In the genomic region with DNA sequence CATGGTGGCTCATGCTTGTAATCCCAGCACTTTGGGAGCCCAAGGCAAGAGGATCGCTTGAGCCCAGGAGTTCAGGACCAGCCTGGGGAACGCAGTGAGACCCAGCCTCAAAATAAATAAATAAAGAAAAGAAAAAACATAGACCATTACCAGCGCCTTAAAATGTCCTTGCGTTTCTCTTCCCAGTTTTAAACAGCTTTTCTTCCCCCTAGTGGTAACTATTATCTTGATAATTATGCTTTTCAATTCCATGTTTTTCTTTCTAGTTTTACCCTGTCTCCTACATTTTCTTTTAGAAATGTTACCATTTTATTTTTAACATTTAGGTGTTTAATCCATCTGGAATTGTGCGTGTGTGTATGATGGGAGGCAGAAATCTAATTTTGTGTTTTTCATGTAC, we compare ENCODE assay signal across 16 cellular contexts. TPM values are rescaled to one million over a fixed set of nuclear protein-coding genes. Genes with fewer than 3 reads are reported as not detected.
DNase-seq lines count a peak whose midpoint lies in the region; FAIRE-seq and TF ChIP-seq lines count a peak whose summit lies in the region.
"Had no signal": no experiment of that assay in that cellular context is flagged by ENCODE, and none has a peak within 500 bp of the region (broad histone marks: within the 10 kb centered on the region; RNA-seq: fewer than 3 reads in every experiment).

No MANE protein-coding gene starts in this region.

- TF ChIP-seq CTCF in AG09319 (IDR thresholded peaks at IDR 0.05; ENCODE audit: low read depth, low read length) = peak; percentile 19; the same call in 1 of the 2 replicates
- TF ChIP-seq CTCF in VCaP (conservative IDR thresholded peaks at IDR 0.05) = peak; percentile 62
- no peak for TF ChIP-seq CTCF in kidney (IDR thresholded peaks at IDR 0.05; ENCODE audit: borderline replicate concordance, extremely low read depth, insufficient read depth)

- H3K36me3 ChIP-seq in kidney (ENCODE audit: control insufficient read depth in 1 of 2, insufficient read depth in 2 of 2, low read length in 2 of 2) = no peaks in the 10 kb centered on the region
- H3K36me3 ChIP-seq: thyroid gland had no signal

- H3K4me3 ChIP-seq in kidney (ENCODE audit: low read length in 2 of 2) = no peak overlapping the region
- H3K4me3 ChIP-seq: thyroid gland had no signal

- intact Hi-C loops in kidney (cut with DNase I) = no loop called here

- peak; percentile 39 for FAIRE-seq in GM19239 (lab: Jason Lieb, UNC)
- FAIRE-seq in kidney (lab: Jason Lieb, UNC) = peak; percentile 15

- peaks cover 0 to 3% of the 10 kb centered on the region in 2 donors for H3K9me3 ChIP-seq in kidney (ENCODE audit: control insufficient read depth in 1 of 2, low read length in 2 of 2)
- H3K9me3 ChIP-seq: thyroid gland had no signal

- DNase-seq in AG09319 (ENCODE audit: extremely low read depth, low read depth) (no peak), GM19239 (ENCODE audit: insufficient read length, low spot score) (no peak), kidney (no peak), H4 (ENCODE audit: low spot score) (no peak), NK-92 (lab: John Stamatoyannopoulos, UW; ENCODE audit: unreplicated experiment) (no peak), DMS53 (lab: John Stamatoyannopoulos, UW) (no peak)
- no peak for DNase-seq in activated CD8-positive, alpha-beta memory T cell treated with anti-CD3 and anti-CD28 coated beads, Interleukin-2, amount 50 U/mL, for 4 hours
- DNase-seq: activated CD4-positive, alpha-beta T cell treated with anti-CD3 and anti-CD28 coated beads for 36 hours; DMS79; GOT3; islet precursor cell; NCI-H1092; thyroid gland had no signal

- H3K27ac ChIP-seq in VCaP (no peak overlapping the region), kidney (ENCODE audit: low read depth in 2 of 2, low read length in 2 of 2) (no peak overlapping the region)
- H3K27ac ChIP-seq: parathyroid adenoma, RWPE1, thyroid gland had no signal

- H3K4me1 ChIP-seq in kidney (ENCODE audit: control insufficient read depth in 1 of 2, insufficient read depth in 1 of 2, low read depth in 1 of 2, low read length in 2 of 2) = no peaks in the 10 kb centered on the region
- H3K4me1 ChIP-seq: parathyroid adenoma, thyroid gland had no signal

- H3K9ac ChIP-seq in kidney (ENCODE audit: low read length in 2 of 2) = no peak overlapping the region
- H3K9ac ChIP-seq: parathyroid adenoma had no signal

RNA-seq across cellular contexts. Expression of a gene that starts 24.4 kb away (rescaled TPM):
- total RNA-seq in kidney = 0.50 TPM
- polyA plus RNA-seq in kidney (ENCODE audit: insufficient read depth, low read depth, low replicate concordance) = not detected
- not detected in 2 replicates for total RNA-seq in H4 (2014; rRNA removed; shearing (Covaris generic))

RNA-seq across cellular contexts. Expression of a gene that starts 36.6 kb away (rescaled TPM):
- 67.3 TPM for total RNA-seq in kidney
- polyA plus RNA-seq in kidney (ENCODE audit: insufficient read depth, low read depth, low replicate concordance) = 126 TPM
- total RNA-seq in H4 (2014; rRNA removed; shearing (Covaris generic)) = 344 and 365 TPM in 2 replicates
